ENCODE assay signal across 27 cellular contexts in the genomic region with DNA sequence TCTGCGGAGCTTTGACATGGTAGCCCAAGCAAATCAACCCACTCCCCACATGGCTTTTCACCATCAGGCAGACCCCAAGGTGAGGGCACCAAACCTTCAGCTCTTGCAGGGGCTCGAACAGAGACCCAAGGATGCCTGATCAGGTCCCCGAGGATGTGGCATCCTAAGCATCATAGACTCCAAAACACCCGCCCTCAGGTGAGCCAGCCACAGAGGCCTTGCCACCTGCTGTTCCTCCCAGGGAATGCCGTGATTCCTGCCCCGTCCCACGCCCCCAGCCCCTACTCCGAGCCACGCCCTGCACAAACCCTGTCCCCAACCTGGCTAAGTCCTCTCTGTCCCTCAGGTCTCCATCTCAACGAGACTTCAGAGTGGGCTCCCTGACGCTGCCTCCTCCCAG. TPM values are rescaled to one million over a fixed set of nuclear protein-coding genes. Genes with fewer than 3 reads are reported as not detected.
DNase-seq lines count a peak whose midpoint lies in the region; ATAC-seq, FAIRE-seq and TF ChIP-seq lines count a peak whose summit lies in the region.
"Had no signal": no experiment of that assay in that cellular context is flagged by ENCODE, and none has a peak within 500 bp of the region (broad histone marks: within the 10 kb centered on the region; RNA-seq: fewer than 3 reads in every experiment).

No MANE protein-coding gene starts in this region.

- H3K4me3 ChIP-seq in pancreas (no peak overlapping the region), PC-3 (ENCODE audit: low read length) (no peak overlapping the region)
- H3K4me3 ChIP-seq: GM23248, heart left ventricle, uterus had no signal

- H3K4me2 ChIP-seq in PC-3 (ENCODE audit: low read length), result no peak overlapping the region

- H3K9me3 Mint-ChIP-seq in chondrocyte (ENCODE audit: low read depth), result peaks cover 3% of the 10 kb centered on the region
- H3K9me3 Mint-ChIP-seq in type B pancreatic cell, result peaks cover 8% of the 10 kb centered on the region
- H3K9me3 Mint-ChIP-seq: activated naive CD4-positive, alpha-beta T cell treated with anti-CD3 and anti-CD28 coated beads, Interleukin-2, amount 50 U/mL, for 72 hours; activated T-helper 1 cell treated with anti-CD3 and anti-CD28 coated beads, Interleukin-12 subunit alpha, Interleukin-12 subunit beta, Interleukin-2, Interleukin-4 antibody, amounts not matched to agents 30 ng/mL and 10 ng/mL and 1 ng/mL, durations not matched to agents 14 hours and 24 hours and 36 hours; stimulated activated naive CD8-positive, alpha-beta T cell treated with anti-CD3 and anti-CD28 coated beads, Interleukin-15, Interleukin-2, amounts not matched to agents 100 ng/mL and 50 ng/mL, for 24 hours had no signal

- no peaks in the 10 kb centered on the region for H4K20me1 ChIP-seq in PC-3 (ENCODE audit: low read length)

- H3K9me3 ChIP-seq in pancreas (no peaks in the 10 kb centered on the region), PC-3 (ENCODE audit: low read length) (no peaks in the 10 kb centered on the region)
- H3K9me3 ChIP-seq: BE2C, heart left ventricle, uterus had no signal

- CTCF ChIA-PET in PC-3 (lab: Charles Lee), result no interaction called here

- FAIRE-seq in pancreas (lab: Jason Lieb, UNC), result no peak
- FAIRE-seq: GM18507 had no signal

- H3F3A ChIP-seq in PC-3 (ENCODE audit: low read length, unreplicated experiment), result no peaks in the 10 kb centered on the region

- ATAC-seq in pancreas (no peak), HG03039 (IDR thresholded peaks at IDR 0.05; ENCODE audit: unreplicated experiment) (no peak), PC-3 (no peak)
- ATAC-seq: activated CD8-positive, alpha-beta T cell treated with anti-CD3 and anti-CD28 coated beads, Interleukin-2, amount 10 ng/mL, durations not matched to agents 7 days and 5 days; activated naive CD4-positive, alpha-beta T cell treated with anti-CD3 and anti-CD28 coated beads, Interleukin-2, amount 50 U/mL, for 72 hours; heart left ventricle; Panc1; right cardiac atrium had no signal

- H3K27me3 Mint-ChIP-seq in chondrocyte (ENCODE audit: low read depth), result peaks cover 20% of the 10 kb centered on the region
- no peaks in the 10 kb centered on the region for H3K27me3 Mint-ChIP-seq in type B pancreatic cell

- peak; percentile 33 for DNase-seq in activated effector memory CD4-positive, alpha-beta T cell treated with anti-CD3 and anti-CD28 coated beads, Interleukin-2, amount 50 U/mL, for 16 hours
- DNase-seq in activated effector memory CD4-positive, alpha-beta T cell treated with Interleukin-2 at 50 U/mL for 16 hours, result no peak
- DNase-seq in chondrocyte (ENCODE audit: low spot score) (peak; percentile 81), pancreas (peak in 4 of 6 donors; percentile 0 to 43 (median 21)), type B pancreatic cell (ENCODE audit: extremely low spot score, unreplicated experiment) (peak; percentile 52), PC-3 (no peak), NCI-H1694 (lab: John Stamatoyannopoulos, UW) (no peak)
- DNase-seq: activated CD8-positive, alpha-beta T cell treated with anti-CD3 and anti-CD28 coated beads, Interleukin-2, amount 10 ng/mL, durations not matched to agents 7 days and 5 days; anterior cingulate cortex; BE2C; caudate nucleus; GF-D8; GM23248; mesenchymal stem cell; NCI-H2081 treated with DMSO at 0.1 percent for 48 hours; NK-92 treated with Interleukin-12 subunit alpha and Interleukin-12 subunit beta, amount 100 ng/mL, for 24 hours; SHP77 treated with DMSO at 0.1 percent for 48 hours had no signal

- no TSS peak for BruUV-seq in PC-3 (replicated peaks; lab: Mats Ljungman, UMichigan)

- H3K27me3 ChIP-seq in pancreas, result no peaks in the 10 kb centered on the region
- H3K27me3 ChIP-seq in PC-3 (ENCODE audit: low read length), result no peaks in the 10 kb centered on the region
- H3K27me3 ChIP-seq: heart left ventricle, uterus had no signal

- H3K27ac Mint-ChIP-seq in chondrocyte (ENCODE audit: unreplicated experiment), result no peak overlapping the region
- peak overlapping the region; percentile 19 for H3K27ac Mint-ChIP-seq in type B pancreatic cell
- H3K27ac Mint-ChIP-seq: activated CD8-positive, alpha-beta T cell treated with anti-CD3 and anti-CD28 coated beads, Interleukin-2, amount 10 ng/mL, durations not matched to agents 7 days and 5 days; activated T-helper 1 cell treated with anti-CD3 and anti-CD28 coated beads, Interleukin-12 subunit alpha, Interleukin-12 subunit beta, Interleukin-2, Interleukin-4 antibody, amounts not matched to agents 30 ng/mL and 10 ng/mL and 1 ng/mL, durations not matched to agents 14 hours and 24 hours and 36 hours; IgD-negative memory B cell; stimulated activated naive CD8-positive, alpha-beta T cell treated with anti-CD3 and anti-CD28 coated beads, Interleukin-15, Interleukin-2, amounts not matched to agents 100 ng/mL and 50 ng/mL, for 24 hours had no signal

- H3K36me3 Mint-ChIP-seq in chondrocyte (ENCODE audit: low read depth) (no peaks in the 10 kb centered on the region), type B pancreatic cell (no peaks in the 10 kb centered on the region)
- H3K36me3 Mint-ChIP-seq: activated naive CD4-positive, alpha-beta T cell treated with anti-CD3 and anti-CD28 coated beads, Interleukin-2, amount 50 U/mL, for 72 hours; IgD-negative memory B cell had no signal

- POLR2A ChIA-PET in PC-3 (lab: Charles Lee; ENCODE audit: unreplicated experiment), result no interaction called here

- no peak overlapping the region for H3K4me3 Mint-ChIP-seq in chondrocyte (ENCODE audit: unreplicated experiment)
- no peak overlapping the region for H3K4me3 Mint-ChIP-seq in type B pancreatic cell
- H3K4me3 Mint-ChIP-seq: activated CD8-positive, alpha-beta T cell treated with anti-CD3 and anti-CD28 coated beads, Interleukin-2, amount 10 ng/mL, durations not matched to agents 7 days and 5 days; activated T-helper 1 cell treated with anti-CD3 and anti-CD28 coated beads, Interleukin-12 subunit alpha, Interleukin-12 subunit beta, Interleukin-2, Interleukin-4 antibody, amounts not matched to agents 30 ng/mL and 10 ng/mL and 1 ng/mL, durations not matched to agents 14 hours and 24 hours and 36 hours; IgD-negative memory B cell; stimulated activated naive CD8-positive, alpha-beta T cell treated with anti-CD3 and anti-CD28 coated beads, Interleukin-15, Interleukin-2, amounts not matched to agents 100 ng/mL and 50 ng/mL, for 24 hours had no signal

- H3K9ac ChIP-seq in PC-3 (ENCODE audit: low read length), result no peak overlapping the region
- H3K9ac ChIP-seq: GM23248 had no signal

- intact Hi-C loops in pancreas (cut with DNase I) (no loop called here), PC-3 (cut with micrococcal nuclease) (no loop called here)

- H3K27ac ChIP-seq in pancreas (no peak overlapping the region), PC-3 (ENCODE audit: low read length) (no peak overlapping the region)
- H3K27ac ChIP-seq: GM23248, heart left ventricle, uterus had no signal

- no peaks in the 10 kb centered on the region for H3K4me1 Mint-ChIP-seq in chondrocyte (ENCODE audit: low read depth)
- no peaks in the 10 kb centered on the region for H3K4me1 Mint-ChIP-seq in type B pancreatic cell (ENCODE audit: unreplicated experiment)
- H3K4me1 Mint-ChIP-seq: IgD-negative memory B cell had no signal

- no peaks in the 10 kb centered on the region for H3K79me2 ChIP-seq in PC-3 (ENCODE audit: low read length)

- no peaks in the 10 kb centered on the region for H3K36me3 ChIP-seq in pancreas
- H3K36me3 ChIP-seq in PC-3 (ENCODE audit: low read depth, low read length), result no peaks in the 10 kb centered on the region
- H3K36me3 ChIP-seq: BE2C, uterus had no signal

- H3K9me2 ChIP-seq in PC-3 (replicated peaks; ENCODE audit: low read length), result no peaks in the 10 kb centered on the region

- WGBS in pancreas, 2 donors, result 84 to 89% methylated on average over 11 of the region's 11 CpGs

- no peaks in the 10 kb centered on the region for H3K4me1 ChIP-seq in pancreas
- H3K4me1 ChIP-seq in PC-3 (ENCODE audit: insufficient read depth, low read length), result peaks cover 8% of the 10 kb centered on the region
- H3K4me1 ChIP-seq: BE2C, heart left ventricle, uterus had no signal

- H2AFZ ChIP-seq in PC-3 (ENCODE audit: low read length), result no peak overlapping the region
- H2AFZ ChIP-seq: GM23248 had no signal

- no peak for TF ChIP-seq CTCF in chondrocyte (IDR thresholded peaks at IDR 0.05)
- no peak for TF ChIP-seq CTCF in pancreas (IDR thresholded peaks at IDR 0.05)
- no peak for TF ChIP-seq CTCF in type B pancreatic cell (conservative IDR thresholded peaks at IDR 0.05)
- no peak for TF ChIP-seq CTCF in PC-3 (conservative IDR thresholded peaks at IDR 0.05; ENCODE audit: low read depth, low read length)

RNA-seq across cellular contexts. Expression of a gene that starts 34.7 kb away (rescaled TPM):
- total RNA-seq in chondrocyte, result 38.5 to 51.9 TPM (median 43.2 TPM) in 3 replicates
- 10 to 100 TPM; 25.1 to 38.1 (median 31.1) TPM for total RNA-seq in pancreas
- 10 to 100 TPM; 19.4 to 33.0 TPM for polyA plus RNA-seq in pancreas
- total RNA-seq in type B pancreatic cell (ENCODE audit: low replicate concordance), result 53.6 and 56.4 TPM in 2 replicates
- 29.8 and 30.4 TPM in 2 replicates for total RNA-seq in PC-3 (2014; rRNA removed)

Comparison
In these comparisons a context has a peak if more than half of its experiments do, and no peak if none do; other contexts are left out.
1. DNase-seq: peak in activated effector memory CD4-positive, alpha-beta T cell treated with anti-CD3 and anti-CD28 coated beads, Interleukin-2, amount 50 U/mL, for 16 hours (single experiment), chondrocyte (single experiment), pancreas (4 of 6) and type B pancreatic cell (single experiment); none in activated effector memory CD4-positive, alpha-beta T cell treated with Interleukin-2 at 50 U/mL for 16 hours (single experiment), PC-3 (single experiment) and NCI-H1694 (single experiment).